Comparison of ENCODE assay signal across 25 cellular contexts in the genomic region with DNA sequence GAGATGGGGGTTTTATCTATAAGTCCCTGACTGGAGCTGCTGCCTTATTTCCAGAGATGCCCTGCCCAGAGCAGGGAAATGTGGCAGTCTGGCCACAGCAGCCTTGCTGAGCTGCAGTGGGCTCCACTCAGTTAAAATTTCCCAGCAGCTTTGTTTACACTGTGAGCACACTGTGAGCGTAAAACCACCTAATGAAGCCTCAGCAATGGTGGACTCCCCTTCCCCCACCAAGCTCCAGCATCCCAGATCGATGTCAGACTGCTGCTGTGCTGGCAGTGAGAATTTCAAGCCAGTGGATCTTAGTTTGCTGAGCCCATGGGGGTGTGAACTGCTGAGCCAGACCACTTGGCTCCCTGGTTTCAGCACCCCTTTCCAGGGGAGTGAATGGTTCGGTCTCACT.
"Had no signal": no experiment of that assay in that cellular context is flagged by ENCODE, and none has a peak within 500 bp of the region (broad histone marks: within the 10 kb centered on the region; RNA-seq: fewer than 3 reads in every experiment).

No MANE protein-coding gene starts in this region.

- H3K9me3 Mint-ChIP-seq: activated CD4-positive, alpha-beta T cell treated with anti-CD3 and anti-CD28 coated beads, Interleukin-2, amount 10 ng/mL, durations not matched to agents 7 days and 5 days; activated CD8-positive, alpha-beta T cell treated with anti-CD3 and anti-CD28 coated beads for 36 hours; activated naive CD4-positive, alpha-beta T cell treated with anti-CD3 and anti-CD28 coated beads, Interleukin-2, amount 10 ng/mL, durations not matched to agents 7 days and 5 days; effector memory CD8-positive, alpha-beta T cell; immature natural killer cell; stimulated activated memory B cell treated with anti-CD40 and anti-IgM and Interleukin-4, amounts not matched to agents 10 μg/mL and 1 μg/mL and 100 μg/mL, for 72 hours had no signal

- H3K4me1 Mint-ChIP-seq: activated CD4-positive, alpha-beta T cell treated with anti-CD3 and anti-CD28 coated beads, Interleukin-2, amount 10 ng/mL, durations not matched to agents 7 days and 5 days; activated CD8-positive, alpha-beta memory T cell treated with anti-CD3 and anti-CD28 coated beads, Interleukin-2, amount 10 ng/mL, durations not matched to agents 7 days and 5 days; activated naive CD4-positive, alpha-beta T cell treated with anti-CD3 and anti-CD28 coated beads, Interleukin-2, amount 10 ng/mL, durations not matched to agents 7 days and 5 days; immature natural killer cell; naive B cell; neural crest cell; stimulated activated memory B cell treated with anti-CD40 and anti-IgM and Interleukin-4, amounts not matched to agents 10 μg/mL and 1 μg/mL and 100 μg/mL, for 72 hours had no signal

- ATAC-seq: activated CD8-positive, alpha-beta memory T cell treated with anti-CD3 and anti-CD28 coated beads, Interleukin-2, amount 10 ng/mL, durations not matched to agents 7 days and 5 days; activated CD8-positive, alpha-beta T cell treated with anti-CD3 and anti-CD28 coated beads for 36 hours; effector memory CD8-positive, alpha-beta T cell; esophagus mucosa; left lung; stimulated activated memory B cell treated with anti-CD40 and anti-IgM and Interleukin-4, amounts not matched to agents 10 μg/mL and 1 μg/mL and 100 μg/mL, for 72 hours had no signal

- H3K36me3 Mint-ChIP-seq: activated CD8-positive, alpha-beta memory T cell treated with anti-CD3 and anti-CD28 coated beads, Interleukin-2, amount 10 ng/mL, durations not matched to agents 7 days and 5 days; activated naive CD4-positive, alpha-beta T cell treated with anti-CD3 and anti-CD28 coated beads, Interleukin-2, amount 10 ng/mL, durations not matched to agents 7 days and 5 days; immature natural killer cell; naive B cell; stimulated activated memory B cell treated with anti-CD40 and anti-IgM and Interleukin-4, amounts not matched to agents 10 μg/mL and 1 μg/mL and 100 μg/mL, for 72 hours had no signal

- DNase-seq: activated CD4-positive, alpha-beta T cell treated with anti-CD3 and anti-CD28 coated beads, Interleukin-2, amount 10 ng/mL, durations not matched to agents 7 days and 5 days; activated CD4-positive, CD25-positive, alpha-beta regulatory T cell treated with anti-CD3 and anti-CD28 coated beads, Interleukin-2, amount 50 U/mL, for 72 hours; activated CD8-positive, alpha-beta memory T cell treated with anti-CD3 and anti-CD28 coated beads, Interleukin-2, amount 10 ng/mL, durations not matched to agents 7 days and 5 days; activated CD8-positive, alpha-beta T cell treated with anti-CD3 and anti-CD28 coated beads for 36 hours; activated effector memory CD4-positive, alpha-beta T cell treated with anti-CD3 and anti-CD28 coated beads, Interleukin-2, amount 50 U/mL, for 16 hours; activated naive CD4-positive, alpha-beta T cell treated with anti-CD3 and anti-CD28 coated beads, Interleukin-2, amount 10 ng/mL, durations not matched to agents 7 days and 5 days; activated T-cell treated with anti-CD3 and anti-CD28 coated beads for 4 hours; amygdala; colonic mucosa; dorsolateral prefrontal cortex; effector memory CD8-positive, alpha-beta T cell; foreskin melanocyte; glutamatergic neuron; immature natural killer cell; left lung; naive B cell; posterior cingulate gyrus; sigmoid colon; stimulated activated CD4-positive, alpha-beta T cell treated with anti-CD3 and anti-CD28 coated beads, Interleukin-15, amount 100 ng/mL, for 24 hours; transverse colon; uterus; WERI-Rb-1 had no signal

- H3K4me3 Mint-ChIP-seq: activated CD4-positive, alpha-beta T cell treated with anti-CD3 and anti-CD28 coated beads, Interleukin-2, amount 10 ng/mL, durations not matched to agents 7 days and 5 days; activated CD8-positive, alpha-beta memory T cell treated with anti-CD3 and anti-CD28 coated beads, Interleukin-2, amount 10 ng/mL, durations not matched to agents 7 days and 5 days; activated CD8-positive, alpha-beta T cell treated with anti-CD3 and anti-CD28 coated beads for 36 hours; activated naive CD4-positive, alpha-beta T cell treated with anti-CD3 and anti-CD28 coated beads, Interleukin-2, amount 10 ng/mL, durations not matched to agents 7 days and 5 days; effector memory CD8-positive, alpha-beta T cell; immature natural killer cell; naive B cell; neural crest cell; stimulated activated memory B cell treated with anti-CD40 and anti-IgM and Interleukin-4, amounts not matched to agents 10 μg/mL and 1 μg/mL and 100 μg/mL, for 72 hours had no signal

- H3K27ac Mint-ChIP-seq: activated CD4-positive, alpha-beta T cell treated with anti-CD3 and anti-CD28 coated beads, Interleukin-2, amount 10 ng/mL, durations not matched to agents 7 days and 5 days; activated CD8-positive, alpha-beta memory T cell treated with anti-CD3 and anti-CD28 coated beads, Interleukin-2, amount 10 ng/mL, durations not matched to agents 7 days and 5 days; activated CD8-positive, alpha-beta T cell treated with anti-CD3 and anti-CD28 coated beads for 36 hours; activated naive CD4-positive, alpha-beta T cell treated with anti-CD3 and anti-CD28 coated beads, Interleukin-2, amount 10 ng/mL, durations not matched to agents 7 days and 5 days; effector memory CD8-positive, alpha-beta T cell; immature natural killer cell; naive B cell; stimulated activated memory B cell treated with anti-CD40 and anti-IgM and Interleukin-4, amounts not matched to agents 10 μg/mL and 1 μg/mL and 100 μg/mL, for 72 hours had no signal
